In genomic region chr6:36656441-36656840, GRCh38 we compare ENCODE assay signal across 2 cellular contexts.
TF ChIP-seq lines count a peak whose summit lies in the region.

No MANE protein-coding gene starts in this region.

TF ChIP-seq in Ishikawa, 13 proteins besides CTCF, POLR2A, EP300 and RAD21 (continued from another document):
- TF ChIP-seq REST (IDR thresholded peaks at IDR 0.05; ENCODE audit: low read depth) (no peak), NFIC (IDR thresholded peaks at IDR 0.05) (no peak), YY1 (IDR thresholded peaks at IDR 0.05; ENCODE audit: low read depth) (no peak), TCF12 (IDR thresholded peaks at IDR 0.05; ENCODE audit: low read depth) (no peak)
- TF ChIP-seq, protein P1, sequence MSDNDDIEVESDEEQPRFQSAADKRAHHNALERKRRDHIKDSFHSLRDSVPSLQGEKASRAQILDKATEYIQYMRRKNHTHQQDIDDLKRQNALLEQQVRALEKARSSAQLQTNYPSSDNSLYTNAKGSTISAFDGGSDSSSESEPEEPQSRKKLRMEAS (IDR thresholded peaks at IDR 0.05), result no peak
TF ChIP-seq in Ishikawa: peak in this region for 1.

TF ChIP-seq in GM12878, 131 proteins besides CTCF, POLR2A, EP300 and RAD21:
- TF ChIP-seq, protein P2, sequence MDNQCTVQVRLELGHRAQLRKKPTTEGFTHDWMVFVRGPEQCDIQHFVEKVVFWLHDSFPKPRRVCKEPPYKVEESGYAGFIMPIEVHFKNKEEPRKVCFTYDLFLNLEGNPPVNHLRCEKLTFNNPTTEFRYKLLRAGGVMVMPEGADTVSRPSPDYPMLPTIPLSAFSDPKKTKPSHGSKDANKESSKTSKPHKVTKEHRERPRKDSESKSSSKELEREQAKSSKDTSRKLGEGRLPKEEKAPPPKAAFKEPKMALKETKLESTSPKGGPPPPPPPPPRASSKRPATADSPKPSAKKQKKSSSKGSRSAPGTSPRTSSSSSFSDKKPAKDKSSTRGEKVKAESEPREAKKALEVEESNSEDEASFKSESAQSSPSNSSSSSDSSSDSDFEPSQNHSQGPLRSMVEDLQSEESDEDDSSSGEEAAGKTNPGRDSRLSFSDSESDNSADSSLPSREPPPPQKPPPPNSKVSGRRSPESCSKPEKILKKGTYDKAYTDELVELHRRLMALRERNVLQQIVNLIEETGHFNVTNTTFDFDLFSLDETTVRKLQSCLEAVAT (IDR thresholded peaks at IDR 0.05), result no peak
- TF ChIP-seq RUNX3 (IDR thresholded peaks at IDR 0.05; ENCODE audit: low read length), result peak; percentile 23; the same call in 1 of the 2 replicates
